ENCODE assay signal across 21 cellular contexts in genomic region chr4:8615921-8616787, GRCh38. TPM values are rescaled to one million over a fixed set of nuclear protein-coding genes. Genes with fewer than 3 reads are reported as not detected.
"Had no signal": no experiment of that assay in that cellular context is flagged by ENCODE, and none has a peak within 500 bp of the region (broad histone marks: within the 10 kb centered on the region; RNA-seq: fewer than 3 reads in every experiment).

No MANE protein-coding gene starts in this region.

- H3K4me1 Mint-ChIP-seq: activated CD4-positive, alpha-beta T cell treated with anti-CD3 and anti-CD28 coated beads for 36 hours; naive B cell had no signal

- H3K4me3 Mint-ChIP-seq: activated CD4-positive, alpha-beta memory T cell treated with anti-CD3 and anti-CD28 coated beads for 36 hours; activated CD4-positive, alpha-beta T cell treated with anti-CD3 and anti-CD28 coated beads for 36 hours; activated naive CD8-positive, alpha-beta T cell; naive B cell; stimulated activated naive CD8-positive, alpha-beta T cell treated with anti-CD3 and anti-CD28 coated beads, Interleukin-15, Interleukin-2, amounts not matched to agents 100 ng/mL and 50 ng/mL, for 24 hours; T-helper 17 cell had no signal

- H3K36me3 ChIP-seq: pancreas, transverse colon, WERI-Rb-1 had no signal

- H3K4me1 ChIP-seq: pancreas, transverse colon had no signal

- H3K4me3 ChIP-seq: mucosa of descending colon, pancreas, transverse colon had no signal

- FAIRE-seq: pancreas had no signal

- ATAC-seq: activated CD4-positive, alpha-beta T cell treated with anti-CD3 and anti-CD28 coated beads for 36 hours; left lobe of liver; mucosa of descending colon; pancreas; T-helper 17 cell had no signal

- H3K27ac Mint-ChIP-seq: activated CD4-positive, alpha-beta memory T cell treated with anti-CD3 and anti-CD28 coated beads for 36 hours; activated CD4-positive, alpha-beta T cell treated with anti-CD3 and anti-CD28 coated beads for 36 hours; activated naive CD8-positive, alpha-beta T cell; naive B cell; stimulated activated naive CD8-positive, alpha-beta T cell treated with anti-CD3 and anti-CD28 coated beads, Interleukin-15, Interleukin-2, amounts not matched to agents 100 ng/mL and 50 ng/mL, for 24 hours; T-helper 17 cell had no signal

- H3K27me3 ChIP-seq: pancreas, transverse colon had no signal

- H3K36me3 Mint-ChIP-seq: activated CD4-positive, alpha-beta memory T cell treated with anti-CD3 and anti-CD28 coated beads for 36 hours; activated naive CD8-positive, alpha-beta T cell; naive B cell had no signal

- H3K27ac ChIP-seq: epithelial cell of prostate, pancreas, transverse colon, WERI-Rb-1 had no signal

- H3K9me3 ChIP-seq: mucosa of descending colon, pancreas, transverse colon had no signal

- H3K9me3 Mint-ChIP-seq: activated CD4-positive, alpha-beta memory T cell treated with anti-CD3 and anti-CD28 coated beads for 36 hours; naive B cell; stimulated activated naive CD8-positive, alpha-beta T cell treated with anti-CD3 and anti-CD28 coated beads, Interleukin-15, Interleukin-2, amounts not matched to agents 100 ng/mL and 50 ng/mL, for 24 hours had no signal

- H3K27me3 Mint-ChIP-seq: activated CD4-positive, alpha-beta memory T cell treated with anti-CD3 and anti-CD28 coated beads for 36 hours; activated CD4-positive, alpha-beta T cell treated with anti-CD3 and anti-CD28 coated beads for 36 hours; activated naive CD8-positive, alpha-beta T cell; stimulated activated naive CD8-positive, alpha-beta T cell treated with anti-CD3 and anti-CD28 coated beads, Interleukin-15, Interleukin-2, amounts not matched to agents 100 ng/mL and 50 ng/mL, for 24 hours had no signal

- DNase-seq: activated CD4-positive, alpha-beta memory T cell treated with anti-CD3 and anti-CD28 coated beads for 36 hours; activated CD4-positive, alpha-beta T cell treated with anti-CD3 and anti-CD28 coated beads for 36 hours; activated T-cell treated with anti-CD3 and anti-CD28 coated beads for 4 hours; foreskin fibroblast; hypothalamus; islet precursor cell; mammary epithelial cell; naive B cell; stimulated activated CD4-positive, alpha-beta T cell treated with anti-CD3 and anti-CD28 coated beads, Interleukin-12 subunit alpha, Interleukin-12 subunit beta, amount 100 ng/mL, for 4 hours; stimulated activated CD4-positive, alpha-beta T cell treated with anti-CD3 and anti-CD28 coated beads, Interleukin-1b, Interleukin-23, amount 100 ng/mL, for 48 hours; stimulated activated CD8-positive, alpha-beta memory T cell treated with anti-CD3 and anti-CD28 coated beads, Interleukin-4, amount 100 ng/mL, for 48 hours; T-helper 17 cell; transverse colon; WERI-Rb-1 had no signal

RNA-seq across cellular contexts. Expression of gene CPZ, which starts 23.6 kb away (rescaled TPM):
- total RNA-seq: activated CD4-positive, alpha-beta memory T cell treated with anti-CD3 and anti-CD28 coated beads for 36 hours; activated CD4-positive, alpha-beta T cell treated with anti-CD3 and anti-CD28 coated beads for 36 hours; dermis microvascular lymphatic vessel endothelial cell; mammary epithelial cell; T-helper 17 cell had no signal
- polyA plus RNA-seq: mammary epithelial cell had no signal

RNA-seq across cellular contexts. Expression of gene GPR78, which starts 36.0 kb away (rescaled TPM):
- total RNA-seq: activated CD4-positive, alpha-beta memory T cell treated with anti-CD3 and anti-CD28 coated beads for 36 hours; activated CD4-positive, alpha-beta T cell treated with anti-CD3 and anti-CD28 coated beads for 36 hours; dermis microvascular lymphatic vessel endothelial cell; left lobe of liver; mammary epithelial cell; pancreas; T-helper 17 cell had no signal
- polyA plus RNA-seq: mammary epithelial cell had no signal
